Comparison of ENCODE assay signal across 27 cellular contexts in genomic region chr12:3266638-3267037, GRCh38.
"Had no signal": no experiment of that assay in that cellular context is flagged by ENCODE, and none has a peak within 500 bp of the region (broad histone marks: within the 10 kb centered on the region; RNA-seq: fewer than 3 reads in every experiment).

No MANE protein-coding gene starts in this region.

- H3K36me3 Mint-ChIP-seq: naive thymus-derived CD8-positive, alpha-beta T cell had no signal

- H3K9me3 ChIP-seq: esophagus squamous epithelium, lower lobe of right lung, ovary, psoas muscle, right lobe of liver, stomach, thyroid gland, vagina had no signal

- H3K4me3 ChIP-seq: esophagus squamous epithelium, lower lobe of right lung, ovary, psoas muscle, right lobe of liver, smooth muscle cell, stomach, thyroid gland, vagina had no signal

- H3K27me3 ChIP-seq: esophagus squamous epithelium, ovary, right lobe of liver, stomach, thyroid gland, vagina had no signal

- FAIRE-seq: endometrium, kidney had no signal

- H3K4me1 ChIP-seq: lower lobe of right lung had no signal

- H3K27ac Mint-ChIP-seq: effector memory CD8-positive, alpha-beta T cell had no signal

- H3K36me3 ChIP-seq: lower lobe of right lung, ovary, right lobe of liver, stomach, thyroid gland, vagina had no signal

- H3K4me2 ChIP-seq: smooth muscle cell had no signal

- H3K4me1 Mint-ChIP-seq: naive thymus-derived CD8-positive, alpha-beta T cell had no signal

- H3K27ac ChIP-seq: esophagus squamous epithelium, lower lobe of right lung, ovary, psoas muscle, right lobe of liver, stomach, thyroid gland, vagina had no signal

- H3K9me3 Mint-ChIP-seq: effector memory CD8-positive, alpha-beta T cell; naive thymus-derived CD8-positive, alpha-beta T cell; nephron progenitor cell had no signal

- H3K4me3 Mint-ChIP-seq: effector memory CD8-positive, alpha-beta T cell; naive thymus-derived CD8-positive, alpha-beta T cell; nephron progenitor cell had no signal

- ATAC-seq: effector memory CD8-positive, alpha-beta T cell; left lobe of liver; lower lobe of right lung; naive thymus-derived CD8-positive, alpha-beta T cell; right lobe of liver had no signal

- DNase-seq: cortex of kidney; effector memory CD8-positive, alpha-beta T cell; erythroblast; esophagus squamous epithelium; foreskin melanocyte; glutamatergic neuron; kidney; lower lobe of right lung; naive thymus-derived CD8-positive, alpha-beta T cell; nephron progenitor cell; occipital lobe; ovary; posterior cingulate gyrus; psoas muscle; right lobe of liver; stimulated activated CD4-positive, alpha-beta T cell treated with anti-CD3 and anti-CD28 coated beads, Interleukin-12 subunit alpha, Interleukin-12 subunit beta, amount 100 ng/mL, for 4 hours; stimulated activated CD4-positive, alpha-beta T cell treated with anti-CD3 and anti-CD28 coated beads, Interleukin-1b, Interleukin-23, amount 100 ng/mL, for 48 hours; stimulated activated CD4-positive, alpha-beta T cell treated with anti-CD3 and anti-CD28 coated beads, Interleukin-4, amount 100 ng/mL, for 1 hour; stimulated activated CD8-positive, alpha-beta memory T cell treated with anti-CD3 and anti-CD28 coated beads, Interleukin-4, amount 100 ng/mL, for 48 hours; stimulated activated naive CD4-positive, alpha-beta T cell treated with Interleukin-2 at 50 U/mL for 16 hours; stomach; thyroid gland; trophoblast cell had no signal
